In the genomic region with DNA sequence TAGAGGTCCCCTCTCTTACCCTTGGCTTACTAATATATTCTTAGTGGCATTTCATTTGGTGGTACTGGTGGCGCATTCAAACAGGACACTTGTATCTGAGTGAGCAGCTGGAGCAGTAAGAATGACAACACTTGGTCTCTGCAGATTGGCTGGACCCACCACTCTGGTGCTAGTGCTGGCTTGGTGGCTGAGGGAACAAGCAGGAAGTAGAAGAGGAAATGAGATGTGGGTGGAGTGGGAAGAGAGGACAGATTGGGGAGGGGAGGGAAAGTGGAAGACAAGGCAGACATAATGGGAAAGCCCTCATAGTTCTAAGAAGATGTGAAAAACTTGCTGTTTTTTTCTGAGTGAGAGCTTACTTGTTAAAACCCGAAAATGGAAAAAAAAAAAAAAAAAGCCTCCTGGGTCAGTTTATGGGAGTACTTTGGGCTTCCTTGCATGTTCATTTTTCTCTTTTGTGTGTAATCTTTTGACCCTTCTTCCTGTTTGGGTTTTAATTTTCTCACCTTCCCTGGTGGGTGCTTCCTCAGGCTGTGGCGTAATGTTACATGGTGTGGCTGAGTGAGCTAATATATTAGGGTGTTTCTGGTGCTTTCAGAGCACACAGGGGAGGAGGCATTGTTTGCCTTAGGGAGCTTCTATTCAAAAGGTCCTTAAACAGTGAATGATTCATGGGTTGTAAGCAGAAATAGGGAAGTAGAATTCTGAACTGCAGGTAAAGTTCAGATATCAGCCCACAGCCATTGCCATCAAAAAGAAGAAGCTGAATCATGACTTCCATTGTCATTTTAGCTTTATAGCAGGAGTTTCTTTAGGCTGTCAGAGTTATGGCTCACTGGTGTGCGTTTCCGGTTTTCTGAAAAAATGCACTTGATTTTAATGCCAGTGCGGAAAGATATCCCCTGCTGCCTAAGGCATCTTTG, we compare ENCODE assay signal across 1 cellular context.
TF ChIP-seq lines count a peak whose summit lies in the region.

No MANE protein-coding gene starts in this region.

TF ChIP-seq in HepG2, 621 proteins besides CTCF, POLR2A, EP300 and RAD21 (continued from another document):
- no peak for TF ChIP-seq MYC (CRISPR knock-in tag; IDR thresholded peaks at IDR 0.05; ENCODE audit: borderline replicate concordance)
